In the genomic region with DNA sequence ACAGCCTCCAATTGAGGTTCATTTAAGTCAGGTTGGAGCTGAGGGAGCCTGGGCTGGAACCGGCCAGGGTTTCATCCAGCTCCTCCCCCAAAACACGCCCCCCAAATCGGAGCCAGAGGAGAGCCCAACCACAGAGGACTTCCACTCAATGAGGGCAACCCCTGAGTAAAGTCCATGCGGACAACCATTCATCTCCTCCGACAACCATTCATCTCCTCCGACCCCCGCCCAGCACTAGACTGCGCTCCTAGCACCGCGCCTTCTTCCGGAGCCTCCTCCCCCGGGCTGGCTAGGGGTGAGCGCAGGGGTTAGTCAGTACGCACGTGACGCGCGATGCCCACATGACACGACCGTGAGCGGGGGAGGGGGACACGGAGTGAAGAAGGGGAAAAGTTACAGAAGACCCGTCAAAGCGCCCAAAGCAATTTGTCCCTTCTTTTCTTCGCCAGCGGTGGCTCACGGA, we compare ENCODE assay signal across 8 cellular contexts. TPM values are rescaled to one million over a fixed set of nuclear protein-coding genes. Genes with fewer than 3 reads are reported as not detected.
DNase-seq lines count a peak whose midpoint lies in the region; ATAC-seq and TF ChIP-seq lines count a peak whose summit lies in the region.

No MANE protein-coding gene starts in this region.

- H2AFZ ChIP-seq in fibroblast of lung (ENCODE audit: low read length) = peak overlapping the region; percentile 90

- H3K36me3 ChIP-seq in HEK293 (ENCODE audit: control insufficient read depth in 2 of 2, insufficient read depth in 1 of 2, low read length in 2 of 2) (no peaks in the 10 kb centered on the region), fibroblast of lung (ENCODE audit: control insufficient read depth, insufficient read depth, low read length) (no peaks in the 10 kb centered on the region), tibial artery (no peaks in the 10 kb centered on the region)

- ATAC-seq in GM19467 (IDR thresholded peaks at IDR 0.05; ENCODE audit: unreplicated experiment) (no peak), GM21423 (IDR thresholded peaks at IDR 0.05; ENCODE audit: unreplicated experiment) (no peak)

- TF ChIP-seq CTCF in HEK293 (tag by site-specific recombination; IDR thresholded peaks at IDR 0.05) (no peak), fibroblast of lung (conservative IDR thresholded peaks at IDR 0.05 in 1 of 2, IDR thresholded peaks at IDR 0.05 in 1 of 2; ENCODE audit: low read depth in 1 of 2, low read length in 2 of 2) (no peak), tibial artery (IDR thresholded peaks at IDR 0.05) (no peak)

- POLR2A ChIA-PET in HEK293 (lab: Yijun Ruan, JAX) = interaction anchor here (0.8 to 1.2 kb wide), 2 partner anchors 45 to 257 kb away, joined by 3 read pairs; no protein-coding TSS in a partner anchor

- intact Hi-C loops in tibial artery (cut with DNase I; ENCODE audit: low total_unique reads) = no loop called here

- peaks cover 3% of the 10 kb centered on the region for H3K4me1 ChIP-seq in HEK293 (ENCODE audit: control insufficient read depth, insufficient read depth, low read length)
- peaks cover 2% of the 10 kb centered on the region for H3K4me1 ChIP-seq in fibroblast of lung (ENCODE audit: control insufficient read depth, extremely low read depth, insufficient read depth, low read length)
- peaks cover 0 to 30% (median 22%) of the 10 kb centered on the region in 4 donors for H3K4me1 ChIP-seq in tibial artery

- no peaks in the 10 kb centered on the region for H4K20me1 ChIP-seq in fibroblast of lung (ENCODE audit: control insufficient read depth, extremely low read depth, insufficient read depth, low read length)

- H3K4me2 ChIP-seq in fibroblast of lung (ENCODE audit: extremely low read depth, insufficient read depth, low read length) = peak overlapping the region; percentile 73

- peak overlapping the region; percentile 59 for H3K4me3 ChIP-seq in HEK293 (ENCODE audit: low read depth, low read length)
- H3K4me3 ChIP-seq in fibroblast of lung (replicated peaks in 1 of 4; ENCODE audit: control extremely low read depth in 1 of 4, insufficient read depth in 1 of 4, low read depth in 3 of 4, low read length in 4 of 4) = peak overlapping the region; percentile 86 to 93 (median 88)
- peak overlapping the region; percentile 76 to 95 for H3K4me3 ChIP-seq in tibial artery

- H3K27me3 ChIP-seq in fibroblast of lung (ENCODE audit: control insufficient read depth, insufficient read depth, low read length) = no peaks in the 10 kb centered on the region
- no peaks in the 10 kb centered on the region for H3K27me3 ChIP-seq in tibial artery

- H3K27ac ChIP-seq in HEK293 (ENCODE audit: extremely low read depth, low read depth, low read length) = peak overlapping the region; percentile 67
- H3K27ac ChIP-seq in fibroblast of lung (ENCODE audit: insufficient read depth, low read length) = peak overlapping the region; percentile 98
- H3K27ac ChIP-seq in tibial artery = peak overlapping the region; percentile 97 to 98

- H3K79me2 ChIP-seq in fibroblast of lung (ENCODE audit: control insufficient read depth, insufficient read depth, low read length) = peaks cover 73% of the 10 kb centered on the region

- H3K9ac ChIP-seq in fibroblast of lung (ENCODE audit: insufficient read depth, low read length) = peak overlapping the region; percentile 93

- DNase-seq in AG08395 (ENCODE audit: low spot score) (peak; percentile 86), T1000 (lab: John Stamatoyannopoulos, UW) (peak; percentile 74), fibroblast of lung (ENCODE audit: low read depth in 2 of 2) (peak; percentile 73 to 88), middle frontal gyrus (ENCODE audit: extremely low spot score, low spot score) (peak; percentile 55), tibial artery (peak; percentile 95 to 96)

- CTCF ChIA-PET in HEK293 (lab: Yijun Ruan, JAX) = interaction anchor here (0.6 to 0.8 kb wide), 3 partner anchors 79 to 179 kb away, joined by 3 to 4 read pairs (median 3); no protein-coding TSS in a partner anchor

- H3K9me3 ChIP-seq in HEK293 (ENCODE audit: control insufficient read depth, insufficient read depth, low read depth, low read length) = no peaks in the 10 kb centered on the region
- H3K9me3 ChIP-seq in fibroblast of lung (ENCODE audit: control insufficient read depth, insufficient read depth, low read depth, low read length) = no peaks in the 10 kb centered on the region
- H3K9me3 ChIP-seq in tibial artery = no peaks in the 10 kb centered on the region

TF ChIP-seq in HEK293, 187 proteins besides CTCF, POLR2A, EP300 and RAD21 (continues in another document):
- TF ChIP-seq, protein P1, sequence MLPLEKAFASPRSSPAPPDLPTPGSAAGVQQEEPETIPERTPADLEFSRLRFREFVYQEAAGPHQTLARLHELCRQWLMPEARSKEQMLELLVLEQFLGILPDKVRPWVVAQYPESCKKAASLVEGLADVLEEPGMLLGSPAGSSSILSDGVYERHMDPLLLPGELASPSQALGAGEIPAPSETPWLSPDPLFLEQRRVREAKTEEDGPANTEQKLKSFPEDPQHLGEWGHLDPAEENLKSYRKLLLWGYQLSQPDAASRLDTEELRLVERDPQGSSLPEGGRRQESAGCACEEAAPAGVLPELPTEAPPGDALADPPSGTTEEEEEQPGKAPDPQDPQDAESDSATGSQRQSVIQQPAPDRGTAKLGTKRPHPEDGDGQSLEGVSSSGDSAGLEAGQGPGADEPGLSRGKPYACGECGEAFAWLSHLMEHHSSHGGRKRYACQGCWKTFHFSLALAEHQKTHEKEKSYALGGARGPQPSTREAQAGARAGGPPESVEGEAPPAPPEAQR (tag by site-specific recombination; IDR thresholded peaks at IDR 0.05) = no peak
- TF ChIP-seq ZNF623 (tag by site-specific recombination; IDR thresholded peaks at IDR 0.05) = no peak
- no peak for TF ChIP-seq ZNF292 (tag by site-specific recombination; IDR thresholded peaks at IDR 0.05; ENCODE audit: borderline replicate concordance, low read depth)
- no peak for TF ChIP-seq ZFP37 (tag by site-specific recombination; IDR thresholded peaks at IDR 0.05)
- TF ChIP-seq ZNF433 (tag by site-specific recombination; IDR thresholded peaks at IDR 0.05; ENCODE audit: low read depth) = no peak
- TF ChIP-seq, protein P2, sequence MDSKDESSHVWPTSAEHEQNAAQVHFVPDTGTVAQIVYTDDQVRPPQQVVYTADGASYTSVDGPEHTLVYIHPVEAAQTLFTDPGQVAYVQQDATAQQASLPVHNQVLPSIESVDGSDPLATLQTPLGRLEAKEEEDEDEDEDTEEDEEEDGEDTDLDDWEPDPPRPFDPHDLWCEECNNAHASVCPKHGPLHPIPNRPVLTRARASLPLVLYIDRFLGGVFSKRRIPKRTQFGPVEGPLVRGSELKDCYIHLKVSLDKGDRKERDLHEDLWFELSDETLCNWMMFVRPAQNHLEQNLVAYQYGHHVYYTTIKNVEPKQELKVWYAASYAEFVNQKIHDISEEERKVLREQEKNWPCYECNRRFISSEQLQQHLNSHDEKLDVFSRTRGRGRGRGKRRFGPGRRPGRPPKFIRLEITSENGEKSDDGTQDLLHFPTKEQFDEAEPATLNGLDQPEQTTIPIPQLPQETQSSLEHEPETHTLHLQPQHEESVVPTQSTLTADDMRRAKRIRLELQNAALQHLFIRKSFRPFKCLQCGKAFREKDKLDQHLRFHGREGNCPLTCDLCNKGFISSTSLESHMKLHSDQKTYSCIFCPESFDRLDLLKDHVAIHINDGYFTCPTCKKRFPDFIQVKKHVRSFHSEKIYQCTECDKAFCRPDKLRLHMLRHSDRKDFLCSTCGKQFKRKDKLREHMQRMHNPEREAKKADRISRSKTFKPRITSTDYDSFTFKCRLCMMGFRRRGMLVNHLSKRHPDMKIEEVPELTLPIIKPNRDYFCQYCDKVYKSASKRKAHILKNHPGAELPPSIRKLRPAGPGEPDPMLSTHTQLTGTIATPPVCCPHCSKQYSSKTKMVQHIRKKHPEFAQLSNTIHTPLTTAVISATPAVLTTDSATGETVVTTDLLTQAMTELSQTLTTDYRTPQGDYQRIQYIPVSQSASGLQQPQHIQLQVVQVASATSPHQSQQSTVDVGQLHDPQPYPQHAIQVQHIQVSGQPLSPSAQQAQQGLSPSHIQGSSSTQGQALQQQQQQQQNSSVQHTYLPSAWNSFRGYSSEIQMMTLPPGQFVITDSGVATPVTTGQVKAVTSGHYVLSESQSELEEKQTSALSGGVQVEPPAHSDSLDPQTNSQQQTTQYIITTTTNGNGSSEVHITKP (tag by site-specific recombination; IDR thresholded peaks at IDR 0.05) = peak; percentile 88
- TF ChIP-seq, protein P3, sequence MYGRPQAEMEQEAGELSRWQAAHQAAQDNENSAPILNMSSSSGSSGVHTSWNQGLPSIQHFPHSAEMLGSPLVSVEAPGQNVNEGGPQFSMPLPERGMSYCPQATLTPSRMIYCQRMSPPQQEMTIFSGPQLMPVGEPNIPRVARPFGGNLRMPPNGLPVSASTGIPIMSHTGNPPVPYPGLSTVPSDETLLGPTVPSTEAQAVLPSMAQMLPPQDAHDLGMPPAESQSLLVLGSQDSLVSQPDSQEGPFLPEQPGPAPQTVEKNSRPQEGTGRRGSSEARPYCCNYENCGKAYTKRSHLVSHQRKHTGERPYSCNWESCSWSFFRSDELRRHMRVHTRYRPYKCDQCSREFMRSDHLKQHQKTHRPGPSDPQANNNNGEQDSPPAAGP (tag by site-specific recombination; IDR thresholded peaks at IDR 0.05) = no peak
- TF ChIP-seq ZNF10 (tag by site-specific recombination; IDR thresholded peaks at IDR 0.05) = no peak
- TF ChIP-seq, protein P4, sequence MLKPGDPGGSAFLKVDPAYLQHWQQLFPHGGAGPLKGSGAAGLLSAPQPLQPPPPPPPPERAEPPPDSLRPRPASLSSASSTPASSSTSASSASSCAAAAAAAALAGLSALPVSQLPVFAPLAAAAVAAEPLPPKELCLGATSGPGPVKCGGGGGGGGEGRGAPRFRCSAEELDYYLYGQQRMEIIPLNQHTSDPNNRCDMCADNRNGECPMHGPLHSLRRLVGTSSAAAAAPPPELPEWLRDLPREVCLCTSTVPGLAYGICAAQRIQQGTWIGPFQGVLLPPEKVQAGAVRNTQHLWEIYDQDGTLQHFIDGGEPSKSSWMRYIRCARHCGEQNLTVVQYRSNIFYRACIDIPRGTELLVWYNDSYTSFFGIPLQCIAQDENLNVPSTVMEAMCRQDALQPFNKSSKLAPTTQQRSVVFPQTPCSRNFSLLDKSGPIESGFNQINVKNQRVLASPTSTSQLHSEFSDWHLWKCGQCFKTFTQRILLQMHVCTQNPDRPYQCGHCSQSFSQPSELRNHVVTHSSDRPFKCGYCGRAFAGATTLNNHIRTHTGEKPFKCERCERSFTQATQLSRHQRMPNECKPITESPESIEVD (tag by site-specific recombination; IDR thresholded peaks at IDR 0.05) = no peak
- no peak for TF ChIP-seq ZNF747 (tag by site-specific recombination; IDR thresholded peaks at IDR 0.05)
- TF ChIP-seq YY1 (tag by site-specific recombination; IDR thresholded peaks at IDR 0.05) = no peak
- no peak for TF ChIP-seq ZNF707 (tag by site-specific recombination; IDR thresholded peaks at IDR 0.05)

RNA-seq across cellular contexts. Expression of a gene that starts 1.4 kb away (rescaled TPM):
- total RNA-seq in fibroblast of lung = 9.2 and 17.0 TPM in 2 replicates
- 1.6 and 1.8 TPM in 2 replicates for polyA plus RNA-seq in fibroblast of lung
- 3.9 and 5.0 TPM in 2 replicates for polyA plus RNA-seq in fibroblast of lung (2012)
- polyA minus RNA-seq in fibroblast of lung (ENCODE audit: low replicate concordance) = 8.2 and 9.5 TPM in 2 replicates
